ENCODE assay signal across 23 cellular contexts in the genomic region with DNA sequence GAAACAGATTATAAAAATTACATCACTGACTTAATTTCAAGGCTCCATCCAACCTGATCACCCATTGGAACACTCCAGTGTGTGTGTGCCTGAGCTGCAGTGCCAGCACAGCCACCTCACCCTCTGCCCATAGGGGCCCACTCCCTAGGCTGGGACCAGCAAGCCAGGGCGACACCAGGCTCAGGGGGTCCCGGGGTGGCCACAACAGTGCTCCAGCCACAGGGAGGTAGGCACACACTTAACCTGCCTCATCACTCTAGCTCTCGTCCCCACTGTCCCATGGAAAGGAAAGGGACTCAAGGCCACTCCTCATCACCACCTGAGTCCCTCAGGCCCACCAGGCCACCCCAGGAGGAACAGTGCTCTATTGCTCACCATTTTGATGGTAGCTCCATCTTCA. TPM values are rescaled to one million over a fixed set of nuclear protein-coding genes. Genes with fewer than 3 reads are reported as not detected.
A peak's percentile ranks its signal among the peaks of the same experiment; 100 is the strongest.
DNase-seq lines count a peak whose midpoint lies in the region; ATAC-seq and TF ChIP-seq lines count a peak whose summit lies in the region.
"Had no signal": no experiment of that assay in that cellular context is flagged by ENCODE, and none has a peak within 500 bp of the region (broad histone marks: within the 10 kb centered on the region; RNA-seq: fewer than 3 reads in every experiment).

No MANE protein-coding gene starts in this region.

- peak overlapping the region; percentile 22 to 63 for H3K27ac Mint-ChIP-seq in activated naive CD4-positive, alpha-beta T cell treated with anti-CD3 and anti-CD28 coated beads, Interleukin-2, amount 50 U/mL, for 72 hours
- H3K27ac Mint-ChIP-seq: HFFc6 had no signal

- TF ChIP-seq POLR2A in adrenal gland (IDR thresholded peaks at IDR 0.05) (no peak), spleen (IDR thresholded peaks at IDR 0.05) (no peak)

- TF ChIP-seq CTCF in adrenal gland (IDR thresholded peaks at IDR 0.05) (no peak), spleen (IDR thresholded peaks at IDR 0.05 in 8 of 11, conservative IDR thresholded peaks at IDR 0.05 in 3 of 11) (no peak)

- H3K36me3 Mint-ChIP-seq in activated naive CD4-positive, alpha-beta T cell treated with anti-CD3 and anti-CD28 coated beads, Interleukin-2, amount 50 U/mL, for 72 hours = peaks cover 0 to 14% of the 10 kb centered on the region in 2 donors

- intact Hi-C loops in adrenal gland (cut with DNase I) (no loop called here), spleen (cut with DNase I; ENCODE audit: low total_unique reads) (no loop called here)

- WGBS in adrenal gland, 4 donors = 88 to 95% (median 91%) methylated on average over 2 to 3 of the region's 3 CpGs
- WGBS in spleen, 5 donors = 90 to 97% (median 94%) methylated on average over 3 of the region's 3 CpGs

- H3K4me3 ChIP-seq in adrenal gland (no peak overlapping the region), spleen (no peak overlapping the region)
- H3K4me3 ChIP-seq: A549, Peyer's patch had no signal

- H3K4me1 ChIP-seq in adrenal gland (replicated peaks in 1 of 2) (peaks cover 10 to 14% of the 10 kb centered on the region in 2 donors), spleen (peaks cover 0 to 13% (median 0%) of the 10 kb centered on the region in 6 donors)
- H3K4me1 ChIP-seq: A549, Peyer's patch had no signal

- ATAC-seq in activated naive CD4-positive, alpha-beta T cell treated with anti-CD3 and anti-CD28 coated beads, Interleukin-2, amount 50 U/mL, for 72 hours = peak in 1 of 2 donors; percentile 22
- no peak for ATAC-seq in left lobe of liver
- ATAC-seq: A549 had no signal

- no peaks in the 10 kb centered on the region for H3K9me3 ChIP-seq in adrenal gland (replicated peaks in 1 of 3)
- H3K9me3 ChIP-seq in spleen = no peaks in the 10 kb centered on the region
- H3K9me3 ChIP-seq: A549, Peyer's patch had no signal

- H3K27me3 ChIP-seq in adrenal gland (no peaks in the 10 kb centered on the region), spleen (replicated peaks in 1 of 7) (no peaks in the 10 kb centered on the region)
- H3K27me3 ChIP-seq: Peyer's patch had no signal

- peaks cover 0 to 18% of the 10 kb centered on the region in 2 donors for H3K36me3 ChIP-seq in adrenal gland (replicated peaks in 1 of 2)
- peaks cover 0 to 100% (median 52%) of the 10 kb centered on the region in 6 donors for H3K36me3 ChIP-seq in spleen

- no peaks in the 10 kb centered on the region for H3K9me3 Mint-ChIP-seq in activated naive CD4-positive, alpha-beta T cell treated with anti-CD3 and anti-CD28 coated beads, Interleukin-2, amount 50 U/mL, for 72 hours
- H3K9me3 Mint-ChIP-seq: CD4-positive, CD25-positive, alpha-beta regulatory T cell; H9; HFFc6 had no signal

- peak in 1 of 2 donors; percentile 37 for DNase-seq in activated naive CD4-positive, alpha-beta T cell treated with anti-CD3 and anti-CD28 coated beads, Interleukin-2, amount 50 U/mL, for 72 hours (ENCODE audit: low spot score in 2 of 2)
- no peak for DNase-seq in activated naive CD4-positive, alpha-beta T cell treated with Interleukin-2 at 50 U/mL for 16 hours
- peak in 1 of 7 donors; percentile 47 for DNase-seq in adrenal gland
- peak; percentile 43 for DNase-seq in left lobe of liver (ENCODE audit: low spot score)
- DNase-seq in spleen = peak; percentile 34
- DNase-seq in amygdala (lab: John Stamatoyannopoulos, UW) = no peak
- no peak for DNase-seq in 8988T
- DNase-seq in stimulated activated naive CD4-positive, alpha-beta T cell treated with Interleukin-2 at 50 U/mL for 16 hours (lab: John Stamatoyannopoulos, UW) = no peak
- DNase-seq: CD4-positive, CD25-positive, alpha-beta regulatory T cell; DMS79; H9; HFFc6; Kasumi-1; NCI-H1694; NCI-H2081; NCI-H2171 treated with DMSO at 0.1 percent for 48 hours; NCI-H524 treated with DMSO at 0.1 percent for 48 hours; NCI-H82; Peyer's patch had no signal

- H3K27ac ChIP-seq in adrenal gland = peak overlapping the region in 3 of 5 donors; percentile 4 to 85 (median 38)
- H3K27ac ChIP-seq in spleen = no peak overlapping the region
- H3K27ac ChIP-seq: A549, Peyer's patch had no signal

RNA-seq across cellular contexts. Expression of gene ZXDC, which starts 24.9 kb away (rescaled TPM):
- 10 to 100 TPM; 23.9 to 26.9 TPM for total RNA-seq in activated naive CD4-positive, alpha-beta T cell treated with anti-CD3 and anti-CD28 coated beads, Interleukin-2, amount 50 U/mL, for 72 hours
- total RNA-seq in adrenal gland (10 to 100 TPM; 25.2 to 45.2 (median 33.7) TPM), left lobe of liver (21.5 TPM), spleen (10 to 100 TPM; 32.4 to 75.3 (median 50.0) TPM)
- polyA plus RNA-seq in adrenal gland (10 to 100 TPM; 16.4 to 18.4 (median 17.4) TPM), spleen (10 to 100 TPM in 2 of 3 donors, 1 to 10 TPM in 1; 7.5 to 14.6 (median 13.2) TPM)

RNA-seq across cellular contexts. Expression of gene CFAP100, which starts 56.0 kb away (rescaled TPM):
- not detected for total RNA-seq in activated naive CD4-positive, alpha-beta T cell treated with anti-CD3 and anti-CD28 coated beads, Interleukin-2, amount 50 U/mL, for 72 hours
- not detected for total RNA-seq in adrenal gland
- not detected for polyA plus RNA-seq in adrenal gland
- total RNA-seq in left lobe of liver = not detected
- total RNA-seq in spleen = not detected
- not detected for polyA plus RNA-seq in spleen
- total RNA-seq: CD4-positive, CD25-positive, alpha-beta regulatory T cell; HFFc6; MCF 10A; OCI-LY7; Peyer's patch had no signal
- polyA plus RNA-seq: A549; BJ; CD4-positive, CD25-positive, alpha-beta regulatory T cell had no signal

Comparison
In these comparisons a context has a peak if more than half of its experiments do, and no peak if none do; other contexts are left out.
1. DNase-seq: peak in left lobe of liver (single experiment) and spleen (single experiment); none in activated naive CD4-positive, alpha-beta T cell treated with Interleukin-2 at 50 U/mL for 16 hours (single experiment), amygdala (0 of 56), 8988T (single experiment) and stimulated activated naive CD4-positive, alpha-beta T cell treated with Interleukin-2 at 50 U/mL for 16 hours (single experiment).
2. H3K27ac ChIP-seq: peak in adrenal gland (3 of 5); none in spleen (0 of 8).